In the genomic region with DNA sequence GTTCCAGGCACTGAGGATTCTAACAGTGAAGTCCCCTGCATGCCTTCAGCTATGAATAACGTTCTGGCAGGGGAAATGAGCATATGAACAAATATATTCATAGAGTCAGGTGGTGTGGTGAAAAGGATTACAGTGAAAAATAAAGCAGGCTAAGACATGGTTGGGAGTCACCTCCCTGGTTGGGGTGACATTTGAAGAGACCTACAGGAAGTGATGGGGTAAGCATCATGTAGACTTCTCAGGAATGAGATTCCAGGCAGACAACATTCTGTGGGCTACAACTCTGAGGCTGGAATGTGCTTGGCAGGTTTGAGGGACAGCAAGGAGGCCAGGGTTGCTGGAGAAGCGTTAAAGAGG, we compare ENCODE assay signal across 15 cellular contexts. TPM values are rescaled to one million over a fixed set of nuclear protein-coding genes. Genes with fewer than 3 reads are reported as not detected.
DNase-seq lines count a peak whose midpoint lies in the region; ATAC-seq, FAIRE-seq and TF ChIP-seq lines count a peak whose summit lies in the region.
"Had no signal": no experiment of that assay in that cellular context is flagged by ENCODE, and none has a peak within 500 bp of the region (broad histone marks: within the 10 kb centered on the region; RNA-seq: fewer than 3 reads in every experiment).

No MANE protein-coding gene starts in this region.

- TF ChIP-seq CTCF in bronchial epithelial cell (IDR thresholded peaks at IDR 0.05; ENCODE audit: insufficient read depth, low read length, severe bottlenecking): no peak
- no peak for TF ChIP-seq CTCF in right atrium auricular region (IDR thresholded peaks at IDR 0.05)

- H4K20me1 ChIP-seq in GM23248 (ENCODE audit: insufficient read depth): no peaks in the 10 kb centered on the region

- H3K79me2 ChIP-seq in GM23248 (ENCODE audit: insufficient read depth): no peaks in the 10 kb centered on the region

- peaks cover 23% of the 10 kb centered on the region for H3K4me1 ChIP-seq in GM23248 (ENCODE audit: insufficient read depth)
- H3K4me1 ChIP-seq in right atrium auricular region: peaks cover 0 to 50% of the 10 kb centered on the region in 2 donors

- WGBS in GM23248 (ENCODE audit: low coverage in 1 of 2, low lambda C conversion rate in 2 of 2, missing lambda C conversion rate in 2 of 2), 2 experiments: 47 to 50% methylated on average over 2 of the region's 2 CpGs

- DNase-seq in GM23248 (peak; percentile 55), bronchial epithelial cell (ENCODE audit: low read depth) (peak; percentile 87), right atrium auricular region (ENCODE audit: low spot score) (no peak), substantia nigra (lab: John Stamatoyannopoulos, UW) (no peak), CD1c-positive myeloid dendritic cell (ENCODE audit: extremely low spot score) (no peak), D341Med (ENCODE audit: low spot score) (no peak), NCI-H1105 (lab: John Stamatoyannopoulos, UW) (no peak)
- DNase-seq: activated CD4-positive, alpha-beta T cell treated with anti-CD3 and anti-CD28 coated beads, Interleukin-2, amount 50 U/mL, for 1 hour; H7; KBM-7; NCI-H1694; NCI-H526; stimulated activated CD4-positive, alpha-beta T cell treated with anti-CD3 and anti-CD28 coated beads, Interleukin-15, amount 100 ng/mL, for 24 hours had no signal

- peak overlapping the region; percentile 55 for H2AFZ ChIP-seq in GM23248

- H3K27me3 ChIP-seq in GM23248 (replicated peaks; ENCODE audit: insufficient read depth) (no peaks in the 10 kb centered on the region), bronchial epithelial cell (ENCODE audit: control insufficient read depth, insufficient read depth, low read length) (no peaks in the 10 kb centered on the region), right atrium auricular region (no peaks in the 10 kb centered on the region)

- H3K4me2 ChIP-seq in GM23248 (ENCODE audit: unreplicated experiment): peak overlapping the region; percentile 72

- H3K4me3 ChIP-seq in GM23248: peak overlapping the region; percentile 53
- no peak overlapping the region for H3K4me3 ChIP-seq in bronchial epithelial cell (ENCODE audit: low read depth, low read length)
- no peak overlapping the region for H3K4me3 ChIP-seq in right atrium auricular region

- peak overlapping the region; percentile 40; the same call in 1 of the 2 replicates for H3K9ac ChIP-seq in GM23248

- no peaks in the 10 kb centered on the region for H3K9me2 ChIP-seq in GM23248 (ENCODE audit: insufficient read depth)

- in situ Hi-C loops in GM23248 (cut with MboI): no loop called here

- no peaks in the 10 kb centered on the region for H3K9me3 ChIP-seq in GM23248 (ENCODE audit: low read depth)
- no peaks in the 10 kb centered on the region for H3K9me3 ChIP-seq in right atrium auricular region

- H3F3A ChIP-seq in GM23248 (ENCODE audit: insufficient read depth): peaks cover 15% of the 10 kb centered on the region; the same call in 1 of the 2 replicates

- no peak for ATAC-seq in HG02678 (IDR thresholded peaks at IDR 0.05; ENCODE audit: unreplicated experiment)

- no peak for FAIRE-seq in bronchial epithelial cell (lab: Jason Lieb, UNC)
- FAIRE-seq: endometrium had no signal

- H3K27ac ChIP-seq in GM23248: peak overlapping the region; percentile 51
- H3K27ac ChIP-seq in right atrium auricular region: peak overlapping the region; percentile 81 to 85
- H3K27ac ChIP-seq in substantia nigra (ENCODE audit: low read depth, low read length, poor library complexity, severe bottlenecking): peak overlapping the region; percentile 33

- H3K36me3 ChIP-seq in GM23248 (ENCODE audit: low read depth): no peaks in the 10 kb centered on the region
- no peaks in the 10 kb centered on the region for H3K36me3 ChIP-seq in bronchial epithelial cell (ENCODE audit: control insufficient read depth, insufficient read depth, low read length)
- H3K36me3 ChIP-seq in right atrium auricular region: no peaks in the 10 kb centered on the region

RNA-seq across cellular contexts. Expression of gene FRMD4B, which starts 15.0 kb away (rescaled TPM):
- total RNA-seq in GM23248 (2014; rRNA removed; shearing (Covaris generic)): not detected in 2 replicates
- polyA plus RNA-seq in GM23248 (2016; fragmentation: Nextera tagmentation; extraction: Ambion mirVana): 0.06 TPM in 1 of 2 replicates, not detected in the other
- 31.3 and 61.3 TPM in 2 replicates for total RNA-seq in bronchial epithelial cell
- total RNA-seq in right atrium auricular region: 10 to 100 TPM; 30.6 to 37.8 TPM

Comparison
In these comparisons a context has a peak if more than half of its experiments do, and no peak if none do; other contexts are left out.
1. DNase-seq: peak in GM23248 (single experiment) and bronchial epithelial cell (single experiment); none in right atrium auricular region (single experiment), substantia nigra (0 of 49), CD1c-positive myeloid dendritic cell (single experiment), D341Med (single experiment) and NCI-H1105 (single experiment).
2. H3K27ac ChIP-seq: peak in every context shown above with its lines; median percentile 83 in right atrium auricular region; 51 in GM23248; 33 in substantia nigra.
3. RNA of gene FRMD4B, which starts 15.0 kb away (total RNA-seq): 30.6 to 37.8 TPM in right atrium auricular region and 31.3 to 61.3 TPM in bronchial epithelial cell; not detected in GM23248; every median in the first group is over 10 times any median in the second.